24 cellular contexts compared by ENCODE assay signal in genomic region chr10:20746856-20747255, GRCh38.
A peak's percentile ranks its signal among the peaks of the same experiment; 100 is the strongest.
DNase-seq lines count a peak whose midpoint lies in the region; ATAC-seq and TF ChIP-seq lines count a peak whose summit lies in the region.
"Had no signal": no experiment of that assay in that cellular context is flagged by ENCODE, and none has a peak within 500 bp of the region (broad histone marks: within the 10 kb centered on the region; RNA-seq: fewer than 3 reads in every experiment).

No MANE protein-coding gene starts in this region.

- peaks cover 18% of the 10 kb centered on the region for H3K9me3 Mint-ChIP-seq in CD8-positive, alpha-beta T cell
- H3K9me3 Mint-ChIP-seq in activated CD8-positive, alpha-beta T cell treated with anti-CD3 and anti-CD28 coated beads, Interleukin-2, amount 10 ng/mL, durations not matched to agents 7 days and 5 days (ENCODE audit: insufficient read depth): peaks cover 28% of the 10 kb centered on the region

- ATAC-seq in CD8-positive, alpha-beta T cell: no peak
- no peak for ATAC-seq in upper lobe of left lung (ENCODE audit: low FRiP score in 2 of 2)
- ATAC-seq in activated CD8-positive, alpha-beta T cell treated with anti-CD3 and anti-CD28 coated beads, Interleukin-2, amount 10 ng/mL, durations not matched to agents 7 days and 5 days: no peak
- ATAC-seq: HCT116 had no signal

- H3K36me3 Mint-ChIP-seq in CD8-positive, alpha-beta T cell: no peaks in the 10 kb centered on the region
- no peaks in the 10 kb centered on the region for H3K36me3 Mint-ChIP-seq in activated CD8-positive, alpha-beta T cell treated with anti-CD3 and anti-CD28 coated beads, Interleukin-2, amount 10 ng/mL, durations not matched to agents 7 days and 5 days (ENCODE audit: low read depth)
- H3K36me3 Mint-ChIP-seq: CD14-positive monocyte had no signal

- no peak overlapping the region for H3K4me3 Mint-ChIP-seq in CD8-positive, alpha-beta T cell
- H3K4me3 Mint-ChIP-seq in activated CD8-positive, alpha-beta T cell treated with anti-CD3 and anti-CD28 coated beads, Interleukin-2, amount 10 ng/mL, durations not matched to agents 7 days and 5 days: no peak overlapping the region
- H3K4me3 Mint-ChIP-seq: CD14-positive monocyte; CD4-positive, alpha-beta T cell; H9; HFFc6 had no signal

- intact Hi-C loops in A673 (cut with micrococcal nuclease; ENCODE audit: unreplicated experiment): no loop called here
- intact Hi-C loops in CD8-positive, alpha-beta T cell (cut with DNase I, micrococcal nuclease): no loop called here

- H3K27ac ChIP-seq in A673 (ENCODE audit: low read depth, low read length, poor library complexity, severe bottlenecking): no peak overlapping the region
- no peak overlapping the region for H3K27ac ChIP-seq in CD8-positive, alpha-beta T cell (ENCODE audit: low read depth, low read length)
- H3K27ac ChIP-seq in upper lobe of left lung: no peak overlapping the region
- H3K27ac ChIP-seq: 22Rv1; BLaER1 treated with 17β-estradiol and CSF1 and Interleukin-3, amounts not matched to agents 10 nM and 100 nM; GM23248 had no signal

- TF ChIP-seq CTCF in A673 (conservative IDR thresholded peaks at IDR 0.05; ENCODE audit: low read depth, low read length) (no peak), upper lobe of left lung (IDR thresholded peaks at IDR 0.05) (no peak)
- no peak for TF ChIP-seq CTCF in CD8-positive, alpha-beta T cell (IDR thresholded peaks at IDR 0.05)

- peaks cover 16% of the 10 kb centered on the region for H3K9me3 ChIP-seq in A673 (ENCODE audit: low read depth, low read length, poor library complexity, severe bottlenecking)
- H3K9me3 ChIP-seq in CD8-positive, alpha-beta T cell (ENCODE audit: low read length): no peaks in the 10 kb centered on the region
- peaks cover 5 to 19% (median 5%) of the 10 kb centered on the region in 4 donors for H3K9me3 ChIP-seq in upper lobe of left lung
- H3K9me3 ChIP-seq: BE2C had no signal

- peak; percentile 60 for DNase-seq in A673 (ENCODE audit: low spot score)
- DNase-seq in NCI-H1417 (lab: John Stamatoyannopoulos, UW): peak in 2 of 3 experiments; percentile 22 to 61
- peak; percentile 64 for DNase-seq in NCI-H146 treated with DMSO at 0.1 percent for 48 hours (lab: John Stamatoyannopoulos, UW; ENCODE audit: unreplicated experiment)
- peak; percentile 85 for DNase-seq in NCI-H69 (lab: John Stamatoyannopoulos, UW)
- DNase-seq in NOMO-1 treated with DMSO at 0.1 percent for 48 hours (lab: John Stamatoyannopoulos, UW; ENCODE audit: unreplicated experiment): no peak
- no peak for DNase-seq in CD8-positive, alpha-beta T cell
- no peak for DNase-seq in upper lobe of left lung
- no peak for DNase-seq in activated CD8-positive, alpha-beta T cell treated with anti-CD3 and anti-CD28 coated beads, Interleukin-2, amount 10 ng/mL, durations not matched to agents 7 days and 5 days
- DNase-seq: ACHN; AML-193; BE2C; Calu3; CD4-positive, alpha-beta T cell; COR-L47; DMS53; DMS79 treated with DMSO at 0.1 percent for 48 hours; GF-D8; GM23248; H9; HFFc6 had no signal

- BruUV-seq in A673 (replicated peaks; lab: Mats Ljungman, UMichigan): no TSS peak

- H3K36me3 ChIP-seq in A673 (ENCODE audit: insufficient read depth, low read length, poor library complexity, severe bottlenecking): no peaks in the 10 kb centered on the region
- no peaks in the 10 kb centered on the region for H3K36me3 ChIP-seq in CD8-positive, alpha-beta T cell (ENCODE audit: insufficient read depth, low read length)
- H3K36me3 ChIP-seq in upper lobe of left lung: no peaks in the 10 kb centered on the region
- H3K36me3 ChIP-seq: BE2C; BLaER1 treated with 17β-estradiol and CSF1 and Interleukin-3, amounts not matched to agents 10 nM and 100 nM had no signal

- POLR2A ChIA-PET in A673 (lab: Charles Lee; ENCODE audit: low non-redundant PET): no interaction called here
- POLR2A ChIA-PET in CD8-positive, alpha-beta T cell (lab: Charles Lee): no interaction called here
- POLR2A ChIA-PET in activated CD8-positive, alpha-beta T cell treated with anti-CD3 and anti-CD28 coated beads, Interleukin-2, amount 10 ng/mL, durations not matched to agents 7 days and 5 days (lab: Charles Lee): no interaction called here

- TF ChIP-seq POLR2A in upper lobe of left lung (IDR thresholded peaks at IDR 0.05): no peak

- H3K27me3 ChIP-seq in A673 (replicated peaks; ENCODE audit: insufficient read depth, low read depth, low read length, poor library complexity) (no peaks in the 10 kb centered on the region), upper lobe of left lung (no peaks in the 10 kb centered on the region)
- H3K27me3 ChIP-seq in CD8-positive, alpha-beta T cell (ENCODE audit: insufficient read depth, low read length): no peaks in the 10 kb centered on the region
- H3K27me3 ChIP-seq: BE2C; BLaER1 treated with 17β-estradiol and CSF1 and Interleukin-3, amounts not matched to agents 10 nM and 100 nM had no signal

- H3K4me3 ChIP-seq in A673 (ENCODE audit: low read depth, low read length, poor library complexity, severe bottlenecking) (no peak overlapping the region), upper lobe of left lung (no peak overlapping the region)
- H3K4me3 ChIP-seq in CD8-positive, alpha-beta T cell (ENCODE audit: low read depth, low read length): no peak overlapping the region
- H3K4me3 ChIP-seq: BLaER1 treated with 17β-estradiol and CSF1 and Interleukin-3, amounts not matched to agents 10 nM and 100 nM; GM23248 had no signal

- H3K27me3 Mint-ChIP-seq in CD8-positive, alpha-beta T cell (ENCODE audit: low read depth): no peaks in the 10 kb centered on the region
- H3K27me3 Mint-ChIP-seq in activated CD8-positive, alpha-beta T cell treated with anti-CD3 and anti-CD28 coated beads, Interleukin-2, amount 10 ng/mL, durations not matched to agents 7 days and 5 days (ENCODE audit: low read depth): no peaks in the 10 kb centered on the region
- H3K27me3 Mint-ChIP-seq: CD4-positive, alpha-beta T cell had no signal

- no peak for TF ChIP-seq EP300 in upper lobe of left lung (IDR thresholded peaks at IDR 0.05)

- H3K4me1 Mint-ChIP-seq in CD8-positive, alpha-beta T cell (ENCODE audit: low read depth): no peaks in the 10 kb centered on the region
- H3K4me1 Mint-ChIP-seq in activated CD8-positive, alpha-beta T cell treated with anti-CD3 and anti-CD28 coated beads, Interleukin-2, amount 10 ng/mL, durations not matched to agents 7 days and 5 days (ENCODE audit: low read depth): no peaks in the 10 kb centered on the region
- H3K4me1 Mint-ChIP-seq: CD14-positive monocyte had no signal

- H3K27ac Mint-ChIP-seq in CD8-positive, alpha-beta T cell: no peak overlapping the region
- H3K27ac Mint-ChIP-seq in activated CD8-positive, alpha-beta T cell treated with anti-CD3 and anti-CD28 coated beads, Interleukin-2, amount 10 ng/mL, durations not matched to agents 7 days and 5 days: no peak overlapping the region
- H3K27ac Mint-ChIP-seq: CD4-positive, alpha-beta T cell; H9; HFFc6 had no signal

- CTCF ChIA-PET in A673 (lab: Charles Lee): no interaction called here
- CTCF ChIA-PET in CD8-positive, alpha-beta T cell (lab: Charles Lee): no interaction called here
- CTCF ChIA-PET in activated CD8-positive, alpha-beta T cell treated with anti-CD3 and anti-CD28 coated beads, Interleukin-2, amount 10 ng/mL, durations not matched to agents 7 days and 5 days (lab: Charles Lee): no interaction called here

- peaks cover 11% of the 10 kb centered on the region for H3K4me1 ChIP-seq in A673 (ENCODE audit: insufficient read depth, low read length, poor library complexity, severe bottlenecking)
- H3K4me1 ChIP-seq in CD8-positive, alpha-beta T cell (ENCODE audit: insufficient read depth, low read length): no peaks in the 10 kb centered on the region
- no peaks in the 10 kb centered on the region for H3K4me1 ChIP-seq in upper lobe of left lung
- H3K4me1 ChIP-seq: BE2C had no signal

- WGBS in upper lobe of left lung, 2 donors: 76 to 83% methylated on average over 7 of the region's 7 CpGs

Comparison
In these comparisons a context has a peak if more than half of its experiments do, and no peak if none do; other contexts are left out.
1. DNase-seq: peak in A673 (single experiment), NCI-H1417 (2 of 3), NCI-H146 treated with DMSO at 0.1 percent for 48 hours (single experiment) and NCI-H69 (single experiment); none in NOMO-1 treated with DMSO at 0.1 percent for 48 hours (single experiment), CD8-positive, alpha-beta T cell (0 of 7), upper lobe of left lung (0 of 2) and activated CD8-positive, alpha-beta T cell treated with anti-CD3 and anti-CD28 coated beads, Interleukin-2, amount 10 ng/mL, durations not matched to agents 7 days and 5 days (single experiment).